Comparison of ENCODE assay signal across 21 cellular contexts in genomic region chr18:45253973-45254372, GRCh38.
A peak's percentile ranks its signal among the peaks of the same experiment; 100 is the strongest.
DNase-seq lines count a peak whose midpoint lies in the region; ATAC-seq and TF ChIP-seq lines count a peak whose summit lies in the region.
"Had no signal": no experiment of that assay in that cellular context is flagged by ENCODE, and none has a peak within 500 bp of the region (broad histone marks: within the 10 kb centered on the region; RNA-seq: fewer than 3 reads in every experiment).

No MANE protein-coding gene starts in this region.

- no peak for TF ChIP-seq RAD21 in IMR-90 (IDR thresholded peaks at IDR 0.05; ENCODE audit: low read length)

- H3K79me1 ChIP-seq in IMR-90 (ENCODE audit: low read depth in 1 of 2, low read length in 2 of 2) = no peaks in the 10 kb centered on the region

- H2BK20ac ChIP-seq in IMR-90 (ENCODE audit: low read depth, low read length) = peak overlapping the region; percentile 97

- WGBS in IMR-90 (ENCODE audit: extremely low coverage in 2 of 2, insufficient read length in 1 of 2), 2 experiments = no CpG with 5 or more reads among the region's 5 CpGs
- 79% methylated on average over 5 of the region's 5 CpGs for WGBS in suprapubic skin

- dilution Hi-C loops in IMR-90 (cut with HindIII; ENCODE audit: low sequenced_read_pairs, unreplicated experiment) = no loop called here

- peak overlapping the region; percentile 29 to 88; a peak in 3 of 4 replicates for H4K8ac ChIP-seq in IMR-90 (ENCODE audit: low read depth in 2 of 2, low read length in 2 of 2)

- H2BK15ac ChIP-seq in IMR-90 (ENCODE audit: low read depth, low read length) = peak overlapping the region; percentile 71; the same call in 2 of the 3 replicates

- H3K9ac ChIP-seq in IMR-90 (ENCODE audit: low read depth, low read length) = no peak overlapping the region

- H3K4me3 ChIP-seq in IMR-90 (ENCODE audit: insufficient read depth, low read depth, low read length) (no peak overlapping the region), lower lobe of right lung (no peak overlapping the region), suprapubic skin (no peak overlapping the region), breast epithelium (no peak overlapping the region)
- H3K4me3 ChIP-seq: A549 had no signal

- peak overlapping the region; percentile 90; the same call in 1 of the 2 replicates for H2AK5ac ChIP-seq in IMR-90 (ENCODE audit: low read depth, low read length)

- intact Hi-C loops in IMR-90 (cut with micrococcal nuclease) = loop anchor here (2.0 kb wide), 1 partner anchor 203 kb away; no protein-coding TSS in a partner anchor
- intact Hi-C loops in Right ventricle myocardium superior (cut with DNase I) = no loop called here
- intact Hi-C loops in lower lobe of right lung (cut with DNase I) = no loop called here
- intact Hi-C loops in breast epithelium (cut with DNase I; ENCODE audit: low total_unique reads) = loop anchor here (2.0 kb wide), 1 partner anchor 37 kb away; no protein-coding TSS in a partner anchor

- CTCF ChIA-PET in IMR-90 (lab: Yijun Ruan, JAX) = interaction anchor here (0.6 kb wide), 1 partner anchor 674 kb away, joined by 4 read pairs; no protein-coding TSS in a partner anchor

- no peak overlapping the region; the same call in 1 of the 2 replicates for H3K56ac ChIP-seq in IMR-90 (ENCODE audit: extremely low read depth, insufficient read depth, low read length)

- H3K9me3 Mint-ChIP-seq in activated naive CD8-positive, alpha-beta T cell treated with anti-CD3 and anti-CD28 coated beads, Interleukin-2, amount 50 U/mL, for 24 hours = no peaks in the 10 kb centered on the region
- H3K9me3 Mint-ChIP-seq: CD14-positive monocyte had no signal

- no peak overlapping the region for H3K4me2 ChIP-seq in IMR-90 (ENCODE audit: low read depth, low read length)
- H3K4me2 ChIP-seq: A549 had no signal

- H3K27me3 Mint-ChIP-seq in activated naive CD8-positive, alpha-beta T cell treated with anti-CD3 and anti-CD28 coated beads, Interleukin-2, amount 50 U/mL, for 24 hours = no peaks in the 10 kb centered on the region

- peak overlapping the region; percentile 86 for H2BK5ac ChIP-seq in IMR-90 (ENCODE audit: low read depth, low read length, poor library complexity, severe bottlenecking)

- peak overlapping the region; percentile 85 for H3K18ac ChIP-seq in IMR-90 (ENCODE audit: low read depth, low read length)

- no peak for ATAC-seq in IMR-90 (ENCODE audit: low read depth)
- no peak for ATAC-seq in Right ventricle myocardium superior (ENCODE audit: poor library complexity)
- ATAC-seq in lower lobe of right lung = no peak
- no peak for ATAC-seq in activated naive CD8-positive, alpha-beta T cell treated with anti-CD3 and anti-CD28 coated beads, Interleukin-2, amount 50 U/mL, for 24 hours
- ATAC-seq in GM18858 (IDR thresholded peaks at IDR 0.05; ENCODE audit: unreplicated experiment) = no peak
- ATAC-seq in HG02763 (IDR thresholded peaks at IDR 0.05; ENCODE audit: unreplicated experiment) = no peak
- ATAC-seq: A549, HCT116, PC-3 had no signal

- no peak for TF ChIP-seq EP300 in suprapubic skin (IDR thresholded peaks at IDR 0.05)

- no peak overlapping the region for H3K4me3 Mint-ChIP-seq in activated naive CD8-positive, alpha-beta T cell treated with anti-CD3 and anti-CD28 coated beads, Interleukin-2, amount 50 U/mL, for 24 hours
- H3K4me3 Mint-ChIP-seq: CD14-positive monocyte had no signal

- peaks cover 18% of the 10 kb centered on the region for H3K9me1 ChIP-seq in IMR-90 (ENCODE audit: insufficient read depth, low read length)

- H4K91ac ChIP-seq in IMR-90 (ENCODE audit: insufficient read depth, low read depth, low read length) = peak overlapping the region; percentile 93

- POLR2A ChIA-PET in IMR-90 (lab: Charles Lee; ENCODE audit: unreplicated experiment) = no interaction called here

- H3K23ac ChIP-seq in IMR-90 (ENCODE audit: low read depth, low read length) = peak overlapping the region; percentile 95

- BruUV-seq in IMR-90 (replicated peaks; lab: Mats Ljungman, UMichigan) = no TSS peak

- H3K9me3 ChIP-seq in IMR-90 (ENCODE audit: control insufficient read depth, insufficient read depth, low read length) (no peaks in the 10 kb centered on the region), lower lobe of right lung (no peaks in the 10 kb centered on the region), suprapubic skin (no peaks in the 10 kb centered on the region), breast epithelium (no peaks in the 10 kb centered on the region)
- H3K9me3 ChIP-seq: A549 had no signal

- no peaks in the 10 kb centered on the region for H3K4me1 Mint-ChIP-seq in activated naive CD8-positive, alpha-beta T cell treated with anti-CD3 and anti-CD28 coated beads, Interleukin-2, amount 50 U/mL, for 24 hours

- H3K27ac Mint-ChIP-seq in activated naive CD8-positive, alpha-beta T cell treated with anti-CD3 and anti-CD28 coated beads, Interleukin-2, amount 50 U/mL, for 24 hours = no peak overlapping the region
- H3K27ac Mint-ChIP-seq: CD14-positive monocyte had no signal

- peak overlapping the region; percentile 19 for H2AK9ac ChIP-seq in IMR-90 (replicated peaks; ENCODE audit: low read depth, low read length, poor library complexity)

- H3K36me3 ChIP-seq in IMR-90 (ENCODE audit: control insufficient read depth, insufficient read depth, low read length) (no peaks in the 10 kb centered on the region), lower lobe of right lung (no peaks in the 10 kb centered on the region), suprapubic skin (no peaks in the 10 kb centered on the region), breast epithelium (no peaks in the 10 kb centered on the region)

- TF ChIP-seq POLR2A in IMR-90 (IDR thresholded peaks at IDR 0.05; ENCODE audit: low read depth, low read length) (no peak), suprapubic skin (IDR thresholded peaks at IDR 0.05) (no peak), breast epithelium (IDR thresholded peaks at IDR 0.05) (no peak)

- H2AFZ ChIP-seq in IMR-90 (replicated peaks; ENCODE audit: low read length, poor library complexity) = no peak overlapping the region

- H3K4me1 ChIP-seq in IMR-90 (ENCODE audit: control insufficient read depth, insufficient read depth, low read length) (peaks cover 31% of the 10 kb centered on the region), lower lobe of right lung (peaks cover 25% of the 10 kb centered on the region), suprapubic skin (peaks cover 25% of the 10 kb centered on the region), breast epithelium (no peaks in the 10 kb centered on the region)
- H3K4me1 ChIP-seq: A549 had no signal

- H3K14ac ChIP-seq in IMR-90 (replicated peaks; ENCODE audit: low read depth, low read length) = peak overlapping the region; percentile 93

- no peak for DNase-seq in IMR-90
- peak; percentile 64 for DNase-seq in Right ventricle myocardium superior
- no peak for DNase-seq in lower lobe of right lung
- no peak for DNase-seq in suprapubic skin (ENCODE audit: low spot score in 2 of 2)
- DNase-seq in activated naive CD8-positive, alpha-beta T cell treated with anti-CD3 and anti-CD28 coated beads, Interleukin-2, amount 50 U/mL, for 24 hours = no peak
- DNase-seq in breast epithelium (ENCODE audit: low spot score in 2 of 2) = no peak
- DNase-seq: COR-L47; DMS153; KG1; NCI-H1092 treated with DMSO at 0.1 percent for 48 hours; NCI-H1694; NCI-H2107; NCI-H345; NCI-H69; NK-92 treated with Interleukin-12 subunit alpha and Interleukin-12 subunit beta, amount 100 ng/mL, for 24 hours; PC-3 had no signal

- H3K27me3 ChIP-seq in IMR-90 (ENCODE audit: control insufficient read depth, insufficient read depth, low read length) = no peaks in the 10 kb centered on the region
- H3K27me3 ChIP-seq in lower lobe of right lung (ENCODE audit: low read depth) = no peaks in the 10 kb centered on the region
- H3K27me3 ChIP-seq in suprapubic skin = no peaks in the 10 kb centered on the region
- H3K27me3 ChIP-seq in breast epithelium = no peaks in the 10 kb centered on the region

- H4K5ac ChIP-seq in IMR-90 (ENCODE audit: low read depth, low read length) = peak overlapping the region; percentile 78

- H3K36me3 Mint-ChIP-seq in activated naive CD8-positive, alpha-beta T cell treated with anti-CD3 and anti-CD28 coated beads, Interleukin-2, amount 50 U/mL, for 24 hours (ENCODE audit: low read depth) = no peaks in the 10 kb centered on the region
- H3K36me3 Mint-ChIP-seq: CD14-positive monocyte had no signal

- in situ Hi-C loops in IMR-90 (cut with MboI; ENCODE audit: low sequenced_read_pairs) = no loop called here

- peak overlapping the region; percentile 97 for H3K4ac ChIP-seq in IMR-90 (ENCODE audit: low read depth, low read length)

- peak overlapping the region; percentile 98; the same call in 1 of the 2 replicates for H3K27ac ChIP-seq in IMR-90 (ENCODE audit: insufficient read depth, low read length)
- H3K27ac ChIP-seq in lower lobe of right lung = peak overlapping the region; percentile 61
- H3K27ac ChIP-seq in suprapubic skin = peak overlapping the region; percentile 34
- H3K27ac ChIP-seq in breast epithelium = peak overlapping the region in 1 of 2 donors; percentile 70
- H3K27ac ChIP-seq: A549 had no signal

- peak overlapping the region; percentile 97 for H2BK120ac ChIP-seq in IMR-90 (ENCODE audit: low read depth, low read length)

- no peaks in the 10 kb centered on the region for H4K20me1 ChIP-seq in IMR-90 (ENCODE audit: insufficient read depth, low read length)

- TF ChIP-seq CTCF in IMR-90 (conservative IDR thresholded peaks at IDR 0.05; ENCODE audit: low read depth, low read length) = no peak
- TF ChIP-seq CTCF in lower lobe of right lung (IDR thresholded peaks at IDR 0.05) = no peak
- TF ChIP-seq CTCF in suprapubic skin (IDR thresholded peaks at IDR 0.05) = no peak
- TF ChIP-seq CTCF in breast epithelium (IDR thresholded peaks at IDR 0.05) = no peak

TF ChIP-seq in IMR-90, 13 proteins besides CTCF, POLR2A, EP300 and RAD21 (continues in another document):
- TF ChIP-seq RCOR1 (IDR thresholded peaks at IDR 0.05; ENCODE audit: insufficient replicate concordance, low read length) = no peak
- no peak for TF ChIP-seq NFE2L2 (IDR thresholded peaks at IDR 0.05; ENCODE audit: low read depth, low read length)
- TF ChIP-seq SMC3 (IDR thresholded peaks at IDR 0.05; ENCODE audit: low read depth, low read length) = no peak
- no peak for TF ChIP-seq MAFK (IDR thresholded peaks at IDR 0.05; ENCODE audit: low read depth, low read length)
- no peak for TF ChIP-seq CHD1 (IDR thresholded peaks at IDR 0.05; ENCODE audit: low read depth, low read length)
- TF ChIP-seq ELK1 (IDR thresholded peaks at IDR 0.05; ENCODE audit: borderline replicate concordance, low read depth, low read length) = no peak

Comparison
In these comparisons a context has a peak if more than half of its experiments do, and no peak if none do; other contexts are left out.
1. intact Hi-C loops: an anchor here in IMR-90 (2.0 kb wide) and breast epithelium (2.0 kb wide); none called in Right ventricle myocardium superior and lower lobe of right lung.